In genomic region chr6:165515963-165516624, GRCh38 we compare ENCODE assay signal across 18 cellular contexts.
DNase-seq lines count a peak whose midpoint lies in the region; ATAC-seq and TF ChIP-seq lines count a peak whose summit lies in the region.
"Had no signal": no experiment of that assay in that cellular context is flagged by ENCODE, and none has a peak within 500 bp of the region (broad histone marks: within the 10 kb centered on the region; RNA-seq: fewer than 3 reads in every experiment).

No MANE protein-coding gene starts in this region.

- no peak overlapping the region for H3K4me3 ChIP-seq in lower lobe of right lung
- no peak overlapping the region for H3K4me3 ChIP-seq in Karpas-422 (ENCODE audit: low read length)
- H3K4me3 ChIP-seq: cardiac muscle cell, stomach had no signal

- intact Hi-C loops in lower lobe of right lung (cut with DNase I) = no loop called here

- H3K36me3 Mint-ChIP-seq in naive thymus-derived CD8-positive, alpha-beta T cell = no peaks in the 10 kb centered on the region
- H3K36me3 Mint-ChIP-seq: activated naive CD4-positive, alpha-beta T cell treated with anti-CD3 and anti-CD28 coated beads, Interleukin-2, amount 50 U/mL, for 24 hours; naive thymus-derived CD4-positive, alpha-beta T cell had no signal

- no peak for TF ChIP-seq CTCF in lower lobe of right lung (IDR thresholded peaks at IDR 0.05)

- no peak overlapping the region for H3K27ac Mint-ChIP-seq in naive thymus-derived CD8-positive, alpha-beta T cell
- H3K27ac Mint-ChIP-seq: activated naive CD4-positive, alpha-beta T cell treated with anti-CD3 and anti-CD28 coated beads, Interleukin-2, amount 50 U/mL, for 24 hours; activated T-cell treated with anti-CD3 and anti-CD28 coated beads, Interleukin-2, amount 50 U/mL, for 24 hours; naive thymus-derived CD4-positive, alpha-beta T cell had no signal

- H3K27ac ChIP-seq in lower lobe of right lung (no peak overlapping the region), Karpas-422 (ENCODE audit: low read length) (no peak overlapping the region)
- H3K27ac ChIP-seq: cardiac muscle cell, stomach, VCaP had no signal

- H3K9me3 Mint-ChIP-seq in naive thymus-derived CD8-positive, alpha-beta T cell = peaks cover 0 to 10% (median 0%) of the 10 kb centered on the region in 9 donors
- H3K9me3 Mint-ChIP-seq: activated T-cell treated with anti-CD3 and anti-CD28 coated beads, Interleukin-2, amount 50 U/mL, for 24 hours had no signal

- H4K20me1 ChIP-seq in Karpas-422 (ENCODE audit: insufficient read depth, low read depth, low read length) = no peaks in the 10 kb centered on the region

- H3K4me2 ChIP-seq in Karpas-422 (ENCODE audit: low read depth, low read length, poor library complexity, severe bottlenecking) = no peak overlapping the region

- POLR2A ChIA-PET in naive thymus-derived CD8-positive, alpha-beta T cell (lab: Charles Lee) = no interaction called here

- H3K9me3 ChIP-seq in lower lobe of right lung = no peaks in the 10 kb centered on the region
- no peaks in the 10 kb centered on the region for H3K9me3 ChIP-seq in Karpas-422 (ENCODE audit: low read length)
- H3K9me3 ChIP-seq: stomach had no signal

- no peak overlapping the region for H3K9ac ChIP-seq in Karpas-422 (ENCODE audit: low read length)

- H3K4me1 ChIP-seq in lower lobe of right lung (no peaks in the 10 kb centered on the region), Karpas-422 (ENCODE audit: low read length) (no peaks in the 10 kb centered on the region)
- H3K4me1 ChIP-seq: stomach had no signal

- peaks cover 0 to 10% (median 3%) of the 10 kb centered on the region in 5 donors for H3K27me3 Mint-ChIP-seq in naive thymus-derived CD8-positive, alpha-beta T cell
- H3K27me3 Mint-ChIP-seq: activated T-cell treated with anti-CD3 and anti-CD28 coated beads, Interleukin-2, amount 50 U/mL, for 24 hours; naive thymus-derived CD4-positive, alpha-beta T cell had no signal

- H3K4me3 Mint-ChIP-seq in naive thymus-derived CD8-positive, alpha-beta T cell = no peak overlapping the region
- H3K4me3 Mint-ChIP-seq: activated naive CD4-positive, alpha-beta T cell treated with anti-CD3 and anti-CD28 coated beads, Interleukin-2, amount 50 U/mL, for 24 hours; activated T-cell treated with anti-CD3 and anti-CD28 coated beads, Interleukin-2, amount 50 U/mL, for 24 hours; naive thymus-derived CD4-positive, alpha-beta T cell had no signal

- no peaks in the 10 kb centered on the region for H3K79me2 ChIP-seq in Karpas-422 (ENCODE audit: low read length)

- no peaks in the 10 kb centered on the region for H3K4me1 Mint-ChIP-seq in naive thymus-derived CD8-positive, alpha-beta T cell
- H3K4me1 Mint-ChIP-seq: activated naive CD4-positive, alpha-beta T cell treated with anti-CD3 and anti-CD28 coated beads, Interleukin-2, amount 50 U/mL, for 24 hours had no signal

- no peaks in the 10 kb centered on the region for H3K9me2 ChIP-seq in Karpas-422 (replicated peaks; ENCODE audit: insufficient read depth, low read length)

- H3K27me3 ChIP-seq in lower lobe of right lung (ENCODE audit: low read depth) = no peaks in the 10 kb centered on the region
- no peaks in the 10 kb centered on the region for H3K27me3 ChIP-seq in Karpas-422 (ENCODE audit: low read length)
- H3K27me3 ChIP-seq: cardiac muscle cell, stomach had no signal

- no peaks in the 10 kb centered on the region for H3K36me3 ChIP-seq in lower lobe of right lung
- no peaks in the 10 kb centered on the region for H3K36me3 ChIP-seq in Karpas-422 (ENCODE audit: insufficient read depth, low read length)
- H3K36me3 ChIP-seq: cardiac muscle cell, stomach had no signal

- DNase-seq in A172 (ENCODE audit: low spot score) = peak; percentile 57
- peak; percentile 73 for DNase-seq in HT-29 (ENCODE audit: low spot score)
- peak; percentile 23 for DNase-seq in astrocyte of the hippocampus (ENCODE audit: low read depth, low spot score)
- DNase-seq in glomerular visceral epithelial cell (ENCODE audit: extremely low spot score) = peak; percentile 34
- DNase-seq in lower lobe of right lung = no peak
- no peak for DNase-seq in Karpas-422
- DNase-seq in NCI-H1048 (lab: John Stamatoyannopoulos, UW) = no peak
- DNase-seq in naive thymus-derived CD8-positive, alpha-beta T cell = no peak
- DNase-seq: activated CD4-positive, alpha-beta T cell treated with anti-CD3 and anti-CD28 coated beads, Interleukin-2, amount 50 U/mL, for 48 hours; activated T-cell treated with anti-CD3 and anti-CD28 coated beads, Interleukin-2, amount 50 U/mL, for 24 hours; H7; naive thymus-derived CD4-positive, alpha-beta T cell; NCI-H2081; NCI-H69; stomach had no signal

- ATAC-seq in lower lobe of right lung = no peak
- ATAC-seq in naive thymus-derived CD8-positive, alpha-beta T cell = no peak
- ATAC-seq: naive thymus-derived CD4-positive, alpha-beta T cell had no signal

- H2AFZ ChIP-seq in Karpas-422 (ENCODE audit: low read length) = no peak overlapping the region

Comparison
In these comparisons a context has a peak if more than half of its experiments do, and no peak if none do; other contexts are left out.
1. DNase-seq: peak in A172 (single experiment), HT-29 (single experiment), astrocyte of the hippocampus (single experiment) and glomerular visceral epithelial cell (single experiment); none in lower lobe of right lung (single experiment), Karpas-422 (single experiment), NCI-H1048 (single experiment) and naive thymus-derived CD8-positive, alpha-beta T cell (0 of 10).